ENCODE assay signal across 9 cellular contexts in genomic region chr16:11780988-11781680, GRCh38. TPM values are rescaled to one million over a fixed set of nuclear protein-coding genes. Genes with fewer than 3 reads are reported as not detected.
DNase-seq lines count a peak whose midpoint lies in the region; ATAC-seq and TF ChIP-seq lines count a peak whose summit lies in the region.
"Had no signal": no experiment of that assay in that cellular context is flagged by ENCODE, and none has a peak within 500 bp of the region (broad histone marks: within the 10 kb centered on the region; RNA-seq: fewer than 3 reads in every experiment).

No MANE protein-coding gene starts in this region.

- no peak overlapping the region for H2AFZ ChIP-seq in fibroblast of lung (ENCODE audit: low read length)

- H3K36me3 Mint-ChIP-seq in activated T-cell treated with anti-CD3 and anti-CD28 coated beads, Interleukin-2, amount 50 U/mL, for 24 hours (ENCODE audit: low read depth): peaks cover 59% of the 10 kb centered on the region
- H3K36me3 Mint-ChIP-seq in activated T-cell treated with anti-CD3 and anti-CD28 coated beads, Interleukin-2, amount 50 U/mL, for 4 hours (ENCODE audit: insufficient read depth): peaks cover 16% of the 10 kb centered on the region

- intact Hi-C loops in head of caudate nucleus (cut with DNase I) (no loop called here), cardiac septum (cut with DNase I) (no loop called here)

- no peaks in the 10 kb centered on the region for H4K20me1 ChIP-seq in fibroblast of lung (ENCODE audit: control insufficient read depth, extremely low read depth, insufficient read depth, low read length)

- H3K9me3 ChIP-seq in RWPE2 (ENCODE audit: severe bottlenecking) (no peaks in the 10 kb centered on the region), fibroblast of lung (ENCODE audit: control insufficient read depth, insufficient read depth, low read depth, low read length) (no peaks in the 10 kb centered on the region)
- H3K9me3 ChIP-seq: suprapubic skin had no signal

- H3K9ac ChIP-seq in fibroblast of lung (ENCODE audit: insufficient read depth, low read length): no peak overlapping the region

- H3K27ac Mint-ChIP-seq in activated T-cell treated with anti-CD3 and anti-CD28 coated beads, Interleukin-2, amount 50 U/mL, for 24 hours: peak overlapping the region; percentile 69
- H3K27ac Mint-ChIP-seq in stimulated activated naive CD8-positive, alpha-beta T cell treated with anti-CD3 and anti-CD28 coated beads, Interleukin-15, amount 100 ng/mL, for 72 hours: peak overlapping the region; percentile 63 to 84

- H3K4me2 ChIP-seq in fibroblast of lung (ENCODE audit: extremely low read depth, insufficient read depth, low read length): no peak overlapping the region

- ATAC-seq in activated T-cell treated with anti-CD3 and anti-CD28 coated beads, Interleukin-2, amount 50 U/mL, for 4 hours: no peak
- no peak for ATAC-seq in RWPE2 (ENCODE audit: low read depth)
- ATAC-seq in stimulated activated naive CD8-positive, alpha-beta T cell treated with anti-CD3 and anti-CD28 coated beads, Interleukin-15, amount 100 ng/mL, for 72 hours: no peak

- H3K4me1 ChIP-seq in RWPE2 (ENCODE audit: insufficient read depth, poor library complexity, severe bottlenecking) (peaks cover 32% of the 10 kb centered on the region), fibroblast of lung (ENCODE audit: control insufficient read depth, extremely low read depth, insufficient read depth, low read length) (peaks cover 18% of the 10 kb centered on the region)

- H3K27ac ChIP-seq in RWPE2 (ENCODE audit: poor library complexity, severe bottlenecking): peak overlapping the region; percentile 94
- H3K27ac ChIP-seq in fibroblast of lung (ENCODE audit: insufficient read depth, low read length): peak overlapping the region; percentile 11

- peaks cover 50% of the 10 kb centered on the region for H3K79me2 ChIP-seq in fibroblast of lung (ENCODE audit: control insufficient read depth, insufficient read depth, low read length)

- no peaks in the 10 kb centered on the region for H3K27me3 ChIP-seq in RWPE2 (ENCODE audit: insufficient read depth, poor library complexity, severe bottlenecking)
- H3K27me3 ChIP-seq in fibroblast of lung (ENCODE audit: control insufficient read depth, insufficient read depth, low read length): no peaks in the 10 kb centered on the region
- H3K27me3 ChIP-seq: suprapubic skin had no signal

- no peak overlapping the region for H3K4me3 Mint-ChIP-seq in activated T-cell treated with anti-CD3 and anti-CD28 coated beads, Interleukin-2, amount 50 U/mL, for 24 hours
- H3K4me3 Mint-ChIP-seq in activated T-cell treated with anti-CD3 and anti-CD28 coated beads, Interleukin-2, amount 50 U/mL, for 4 hours: no peak overlapping the region
- H3K4me3 Mint-ChIP-seq in stimulated activated naive CD8-positive, alpha-beta T cell treated with anti-CD3 and anti-CD28 coated beads, Interleukin-15, amount 100 ng/mL, for 72 hours: peak overlapping the region in 1 of 2 donors; percentile 37

- TF ChIP-seq CTCF in RWPE2 (IDR thresholded peaks at IDR 0.05; ENCODE audit: poor library complexity, severe bottlenecking) (no peak), fibroblast of lung (conservative IDR thresholded peaks at IDR 0.05 in 1 of 2, IDR thresholded peaks at IDR 0.05 in 1 of 2; ENCODE audit: low read depth in 1 of 2, low read length in 2 of 2) (no peak)

- H3K36me3 ChIP-seq in RWPE2 (ENCODE audit: low read depth) (peaks cover 53% of the 10 kb centered on the region), fibroblast of lung (ENCODE audit: control insufficient read depth, insufficient read depth, low read length) (no peaks in the 10 kb centered on the region)

- H3K4me3 ChIP-seq in RWPE2 (ENCODE audit: severe bottlenecking) (no peak overlapping the region), fibroblast of lung (replicated peaks in 1 of 4; ENCODE audit: control extremely low read depth in 1 of 4, insufficient read depth in 1 of 4, low read depth in 3 of 4, low read length in 4 of 4) (no peak overlapping the region)
- H3K4me3 ChIP-seq: suprapubic skin had no signal

- no peaks in the 10 kb centered on the region for H3K27me3 Mint-ChIP-seq in activated T-cell treated with anti-CD3 and anti-CD28 coated beads, Interleukin-2, amount 50 U/mL, for 24 hours
- H3K27me3 Mint-ChIP-seq in activated T-cell treated with anti-CD3 and anti-CD28 coated beads, Interleukin-2, amount 50 U/mL, for 4 hours (ENCODE audit: low read depth): no peaks in the 10 kb centered on the region
- H3K27me3 Mint-ChIP-seq in stimulated activated naive CD8-positive, alpha-beta T cell treated with anti-CD3 and anti-CD28 coated beads, Interleukin-15, amount 100 ng/mL, for 72 hours: no peaks in the 10 kb centered on the region

- H3K4me1 Mint-ChIP-seq in activated T-cell treated with anti-CD3 and anti-CD28 coated beads, Interleukin-2, amount 50 U/mL, for 24 hours (ENCODE audit: low read depth): peaks cover 52% of the 10 kb centered on the region
- peaks cover 46% of the 10 kb centered on the region for H3K4me1 Mint-ChIP-seq in activated T-cell treated with anti-CD3 and anti-CD28 coated beads, Interleukin-2, amount 50 U/mL, for 4 hours (ENCODE audit: low read depth)
- peaks cover 61% of the 10 kb centered on the region for H3K4me1 Mint-ChIP-seq in stimulated activated naive CD8-positive, alpha-beta T cell treated with anti-CD3 and anti-CD28 coated beads, Interleukin-15, amount 100 ng/mL, for 72 hours

- DNase-seq in activated T-cell treated with anti-CD3 and anti-CD28 coated beads, Interleukin-2, amount 50 U/mL, for 24 hours: no peak
- DNase-seq in activated T-cell treated with anti-CD3 and anti-CD28 coated beads, Interleukin-2, amount 50 U/mL, for 4 hours: no peak
- DNase-seq in RWPE2 (ENCODE audit: low spot score) (no peak), fibroblast of lung (ENCODE audit: low read depth in 2 of 2) (peak in 1 of 2 donors; percentile 82), head of caudate nucleus (no peak), cardiac septum (ENCODE audit: low spot score) (no peak)
- no peak for DNase-seq in stimulated activated naive CD8-positive, alpha-beta T cell treated with anti-CD3 and anti-CD28 coated beads, Interleukin-15, amount 100 ng/mL, for 72 hours
- DNase-seq in NK-92 treated with Interleukin-12 subunit alpha and Interleukin-12 subunit beta, amount 100 ng/mL, for 24 hours (lab: John Stamatoyannopoulos, UW): no peak

- no peaks in the 10 kb centered on the region for H3K9me3 Mint-ChIP-seq in activated T-cell treated with anti-CD3 and anti-CD28 coated beads, Interleukin-2, amount 50 U/mL, for 24 hours
- H3K9me3 Mint-ChIP-seq in activated T-cell treated with anti-CD3 and anti-CD28 coated beads, Interleukin-2, amount 50 U/mL, for 4 hours: no peaks in the 10 kb centered on the region
- H3K9me3 Mint-ChIP-seq in stimulated activated naive CD8-positive, alpha-beta T cell treated with anti-CD3 and anti-CD28 coated beads, Interleukin-15, amount 100 ng/mL, for 72 hours: no peaks in the 10 kb centered on the region

RNA-seq across cellular contexts. Expression of gene ZC3H7A, which starts 15.9 kb away (rescaled TPM):
- total RNA-seq in activated T-cell treated with anti-CD3 and anti-CD28 coated beads, Interleukin-2, amount 50 U/mL, for 4 hours: 10 to 100 TPM; 33.3 to 39.7 (median 38.4) TPM
- total RNA-seq in fibroblast of lung (37.5 and 52.8 TPM in 2 replicates), cardiac septum (33.4 TPM)
- polyA plus RNA-seq in fibroblast of lung: 48.9 and 60.4 TPM in 2 replicates
- polyA plus RNA-seq in fibroblast of lung (2012): 35.6 and 39.9 TPM in 2 replicates
- 21.8 and 27.5 TPM in 2 replicates for polyA minus RNA-seq in fibroblast of lung (ENCODE audit: low replicate concordance)

RNA-seq across cellular contexts. Expression of gene TXNDC11, which starts 38.5 kb away (rescaled TPM):
- total RNA-seq in activated T-cell treated with anti-CD3 and anti-CD28 coated beads, Interleukin-2, amount 50 U/mL, for 4 hours: 10 to 100 TPM; 34.3 to 39.0 (median 35.5) TPM
- total RNA-seq in fibroblast of lung: 16.9 and 26.8 TPM in 2 replicates
- polyA plus RNA-seq in fibroblast of lung: 43.8 and 46.2 TPM in 2 replicates
- polyA plus RNA-seq in fibroblast of lung (2012): 27.9 and 29.0 TPM in 2 replicates
- polyA minus RNA-seq in fibroblast of lung (ENCODE audit: low replicate concordance): 22.8 and 34.3 TPM in 2 replicates
- 27.0 TPM for total RNA-seq in cardiac septum
